Comparison of ENCODE assay signal across 1 cellular context in genomic region chr11:68593441-68593840, GRCh38.
TF ChIP-seq lines count a peak whose summit lies in the region.

No MANE protein-coding gene starts in this region.

TF ChIP-seq in endothelial cell of umbilical vein, 7 proteins besides CTCF, POLR2A, EP300 and RAD21 (continued from another document):
- TF ChIP-seq POLR2AphosphoS5 (IDR thresholded peaks at IDR 0.05; ENCODE audit: insufficient read depth, low read depth, low read length) (no peak), EZH2 (IDR thresholded peaks at IDR 0.05; ENCODE audit: borderline replicate concordance, low read depth, low read length, severe bottlenecking) (no peak)
- TF ChIP-seq, protein P1, sequence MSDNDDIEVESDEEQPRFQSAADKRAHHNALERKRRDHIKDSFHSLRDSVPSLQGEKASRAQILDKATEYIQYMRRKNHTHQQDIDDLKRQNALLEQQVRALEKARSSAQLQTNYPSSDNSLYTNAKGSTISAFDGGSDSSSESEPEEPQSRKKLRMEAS (IDR thresholded peaks at IDR 0.05; ENCODE audit: insufficient read depth, insufficient read length), result no peak
TF ChIP-seq in endothelial cell of umbilical vein: peak in this region for 0.
